5 cellular contexts compared by ENCODE assay signal in the genomic region with DNA sequence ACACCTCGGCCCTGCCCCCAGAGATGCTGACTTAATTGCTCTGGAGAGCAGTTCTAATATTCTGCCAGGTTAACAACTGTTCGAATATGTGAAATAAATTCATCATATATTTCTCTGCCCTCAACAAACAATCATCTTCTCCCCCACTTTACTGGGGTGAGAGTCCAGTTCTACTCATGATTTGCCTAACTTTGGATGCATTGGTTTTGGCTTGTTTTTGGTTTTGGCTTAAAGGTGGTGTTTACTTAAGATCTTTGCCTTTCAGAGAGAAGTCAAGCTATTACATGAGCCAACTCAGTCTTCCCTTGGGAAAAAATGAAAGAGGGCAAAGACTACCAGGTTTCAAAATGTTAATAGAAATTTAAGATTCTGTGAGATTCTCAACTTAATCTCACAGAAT.
"Had no signal": no experiment of that assay in that cellular context is flagged by ENCODE, and none has a peak within 500 bp of the region (broad histone marks: within the 10 kb centered on the region; RNA-seq: fewer than 3 reads in every experiment).

No MANE protein-coding gene starts in this region.

- H3K4me1 Mint-ChIP-seq: IgD-negative memory B cell had no signal

- H3K36me3 Mint-ChIP-seq: IgD-negative memory B cell had no signal

- FAIRE-seq: HTR-8/SVneo had no signal

- H3K27me3 Mint-ChIP-seq: IgD-negative memory B cell had no signal

- DNase-seq: GOT3, HCEC 1CT, KBM-7 had no signal

- H3K27ac Mint-ChIP-seq: IgD-negative memory B cell had no signal

- H3K4me3 Mint-ChIP-seq: IgD-negative memory B cell had no signal
